ENCODE assay signal across 15 cellular contexts in the genomic region with DNA sequence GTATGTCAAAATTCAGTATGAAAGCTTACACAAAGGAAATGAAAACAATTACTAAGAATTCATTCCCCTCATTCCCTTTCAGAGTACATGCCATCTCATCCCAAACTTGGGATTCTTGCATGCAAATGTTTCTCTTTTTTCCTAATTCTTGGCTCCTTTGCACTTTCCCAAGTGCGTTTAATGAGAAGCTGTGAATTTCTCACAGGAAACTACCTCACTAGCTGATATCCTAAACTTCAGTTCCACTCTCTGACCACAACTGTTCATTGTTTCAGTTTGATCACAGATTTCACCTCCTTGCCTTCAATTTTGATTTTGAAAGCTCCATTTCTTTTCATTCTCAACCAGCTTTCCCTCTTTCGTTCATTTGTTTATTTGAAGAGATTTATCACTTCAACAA. TPM values are rescaled to one million over a fixed set of nuclear protein-coding genes. Genes with fewer than 3 reads are reported as not detected.
DNase-seq lines count a peak whose midpoint lies in the region; ATAC-seq and TF ChIP-seq lines count a peak whose summit lies in the region.
"Had no signal": no experiment of that assay in that cellular context is flagged by ENCODE, and none has a peak within 500 bp of the region (broad histone marks: within the 10 kb centered on the region; RNA-seq: fewer than 3 reads in every experiment).

No MANE protein-coding gene starts in this region.

- H3K36me3 ChIP-seq in sigmoid colon = no peaks in the 10 kb centered on the region
- H3K36me3 ChIP-seq in gastrocnemius medialis = no peaks in the 10 kb centered on the region
- H3K36me3 ChIP-seq: cardiac muscle cell, tibial nerve had no signal

- no peaks in the 10 kb centered on the region for H3K9me3 Mint-ChIP-seq in immature natural killer cell
- H3K9me3 Mint-ChIP-seq: endodermal cell; T-helper 1 cell treated with Interleukin-12 subunit alpha and Interleukin-12 subunit beta and Interleukin-4 antibody, amounts not matched to agents 30 μg/mL and 1 μg/mL, for 36 hours had no signal

- H3K4me1 Mint-ChIP-seq in immature natural killer cell = peaks cover 14 to 29% of the 10 kb centered on the region in 2 donors

- TF ChIP-seq CTCF in RWPE1 (conservative IDR thresholded peaks at IDR 0.05; ENCODE audit: low read depth) (no peak), sigmoid colon (IDR thresholded peaks at IDR 0.05) (no peak), gastrocnemius medialis (IDR thresholded peaks at IDR 0.05 in 4 of 5, conservative IDR thresholded peaks at IDR 0.05 in 1 of 5) (no peak)

- peak; percentile 51 for ATAC-seq in GM18909 (IDR thresholded peaks at IDR 0.05; ENCODE audit: poor library complexity, unreplicated experiment)
- peak; percentile 84 for ATAC-seq in GM21723 (IDR thresholded peaks at IDR 0.05; ENCODE audit: unreplicated experiment)
- ATAC-seq in HG03175 (IDR thresholded peaks at IDR 0.05; ENCODE audit: unreplicated experiment) = peak; percentile 62
- no peak for ATAC-seq in gastrocnemius medialis

- POLR2A ChIA-PET in RWPE1 (lab: Yijun Ruan, JAX; ENCODE audit: low non-redundant PET) = no interaction called here

- H3K4me3 Mint-ChIP-seq in immature natural killer cell = peak overlapping the region in 2 of 5 donors; percentile 15
- H3K4me3 Mint-ChIP-seq: endodermal cell; T-helper 1 cell treated with Interleukin-12 subunit alpha and Interleukin-12 subunit beta and Interleukin-4 antibody, amounts not matched to agents 30 μg/mL and 1 μg/mL, for 36 hours had no signal

- H3K27ac Mint-ChIP-seq in immature natural killer cell = peak overlapping the region in 4 of 6 donors; percentile 12 to 68 (median 42)
- H3K27ac Mint-ChIP-seq: endodermal cell; T-helper 1 cell treated with Interleukin-12 subunit alpha and Interleukin-12 subunit beta and Interleukin-4 antibody, amounts not matched to agents 30 μg/mL and 1 μg/mL, for 36 hours had no signal

- intact Hi-C loops in sigmoid colon (cut with DNase I) (no loop called here), gastrocnemius medialis (cut with DNase I; ENCODE audit: low total_unique reads) (no loop called here)

- no peaks in the 10 kb centered on the region for H3K36me3 Mint-ChIP-seq in immature natural killer cell

- H3K27ac ChIP-seq in RWPE1 = no peak overlapping the region
- H3K27ac ChIP-seq in sigmoid colon = no peak overlapping the region
- H3K27ac ChIP-seq in gastrocnemius medialis = no peak overlapping the region
- H3K27ac ChIP-seq: C4-2B, cardiac muscle cell, tibial nerve had no signal

- CTCF ChIA-PET in RWPE1 (lab: Yijun Ruan, JAX) = interaction anchor here (0.6 to 2.3 kb wide), 4 partner anchors 9 to 190 kb away, joined by 3 to 6 read pairs (median 3); no protein-coding TSS in a partner anchor

- H3K9me3 ChIP-seq in sigmoid colon (no peaks in the 10 kb centered on the region), gastrocnemius medialis (no peaks in the 10 kb centered on the region)
- H3K9me3 ChIP-seq: tibial nerve had no signal

- H3K4me3 ChIP-seq in sigmoid colon = no peak overlapping the region
- H3K4me3 ChIP-seq in gastrocnemius medialis = no peak overlapping the region
- H3K4me3 ChIP-seq: cardiac muscle cell, tibial nerve had no signal

- WGBS in sigmoid colon, 2 donors = 32 to 53% methylated on average over 2 of the region's 2 CpGs

- TF ChIP-seq POLR2A in sigmoid colon (IDR thresholded peaks at IDR 0.05) (no peak), gastrocnemius medialis (IDR thresholded peaks at IDR 0.05) (no peak)

- H3K4me1 ChIP-seq in sigmoid colon = no peaks in the 10 kb centered on the region
- H3K4me1 ChIP-seq in gastrocnemius medialis = no peaks in the 10 kb centered on the region

- DNase-seq in immature natural killer cell (no peak), RWPE1 (ENCODE audit: low spot score) (no peak), sigmoid colon (no peak), gastrocnemius medialis (no peak)
- DNase-seq in activated CD4-positive, alpha-beta T cell treated with anti-CD3 and anti-CD28 coated beads for 4 hours = no peak
- DNase-seq: endodermal cell, NCI-H1436, NCI-H526 treated with DMSO at 0.1 percent for 48 hours had no signal

- no peaks in the 10 kb centered on the region for H3K27me3 ChIP-seq in sigmoid colon
- H3K27me3 ChIP-seq in gastrocnemius medialis = no peaks in the 10 kb centered on the region
- H3K27me3 ChIP-seq: cardiac muscle cell, tibial nerve had no signal

- H3K27me3 Mint-ChIP-seq in immature natural killer cell (ENCODE audit: low read depth in 3 of 3) = peaks cover 0 to 3% (median 3%) of the 10 kb centered on the region in 3 donors

- in situ Hi-C loops in gastrocnemius medialis (cut with MboI; ENCODE audit: low sequenced_read_pairs in 4 of 4) = no loop called here

- no peak for TF ChIP-seq EP300 in sigmoid colon (IDR thresholded peaks at IDR 0.05)

RNA-seq across cellular contexts. Expression of gene ARL14EP, which starts 5.9 kb away (rescaled TPM):
- 10 to 100 TPM; 38.6 to 68.6 (median 53.4) TPM for polyA plus RNA-seq in immature natural killer cell
- 10 to 100 TPM; 22.5 to 34.2 (median 30.9) TPM for total RNA-seq in sigmoid colon
- polyA plus RNA-seq in sigmoid colon = 1 to 10 TPM; 7.2 to 9.1 (median 7.9) TPM
- total RNA-seq in gastrocnemius medialis = 10 to 100 TPM; 10.3 to 26.1 (median 14.1) TPM

Comparison
In these comparisons a context has a peak if more than half of its experiments do, and no peak if none do; other contexts are left out.
1. ATAC-seq: peak in GM18909 (single experiment), GM21723 (single experiment) and HG03175 (single experiment); none in gastrocnemius medialis (0 of 2).